In genomic region chr17:81510798-81511549, GRCh38 we compare ENCODE assay signal across 1 cellular context.
TF ChIP-seq lines count a peak whose summit lies in the region.

No MANE protein-coding gene starts in this region.

TF ChIP-seq in HepG2, 621 proteins besides CTCF, POLR2A, EP300 and RAD21 (continued from another document and continues in another):
- TF ChIP-seq ZHX2 (IDR thresholded peaks at IDR 0.05; ENCODE audit: low read depth) (no peak), ZHX2 (CRISPR knock-in tag; IDR thresholded peaks at IDR 0.05; ENCODE audit: borderline replicate concordance) (no peak), ZNF136 (CRISPR knock-in tag; IDR thresholded peaks at IDR 0.05; ENCODE audit: low read depth) (no peak), ZFX (CRISPR knock-in tag; IDR thresholded peaks at IDR 0.05; ENCODE audit: low read depth) (peak; percentile 27; the same call in 1 of the 2 replicates), ZNF430 (CRISPR knock-in tag; IDR thresholded peaks at IDR 0.05) (no peak), ZSCAN21 (CRISPR knock-in tag; IDR thresholded peaks at IDR 0.05; ENCODE audit: borderline replicate concordance) (peak; percentile 66; the same call in 1 of the 2 replicates), ZFP82 (CRISPR knock-in tag; IDR thresholded peaks at IDR 0.05; ENCODE audit: borderline replicate concordance) (no peak), ZNF224 (CRISPR knock-in tag; IDR thresholded peaks at IDR 0.05) (0 out of 2 replicates have a peak, but pooled peaks have one; percentile 43), ZNF317 (CRISPR knock-in tag; IDR thresholded peaks at IDR 0.05) (no peak), ZNF350 (CRISPR knock-in tag; IDR thresholded peaks at IDR 0.05; ENCODE audit: borderline replicate concordance, low read depth) (no peak; the same call in 1 of the 2 replicates), HOXD1 (CRISPR knock-in tag; IDR thresholded peaks at IDR 0.05) (no peak), RNF2 (conservative IDR thresholded peaks at IDR 0.05; ENCODE audit: low read depth) (no peak), THRA (CRISPR knock-in tag; IDR thresholded peaks at IDR 0.05; ENCODE audit: borderline replicate concordance) (no peak), ZNF44 (CRISPR knock-in tag; IDR thresholded peaks at IDR 0.05) (no peak), TAF1 (CRISPR knock-in tag; IDR thresholded peaks at IDR 0.05) (no peak), SMYD3 (CRISPR knock-in tag; IDR thresholded peaks at IDR 0.05) (no peak), ZZZ3 (CRISPR knock-in tag; IDR thresholded peaks at IDR 0.05; ENCODE audit: borderline replicate concordance) (no peak), ZNF652 (CRISPR knock-in tag; IDR thresholded peaks at IDR 0.05; ENCODE audit: borderline replicate concordance, low read depth) (no peak), ZMYM4 (CRISPR knock-in tag; IDR thresholded peaks at IDR 0.05) (no peak), CREBL2 (CRISPR knock-in tag; IDR thresholded peaks at IDR 0.05; ENCODE audit: borderline replicate concordance) (no peak), ZNF451 (CRISPR knock-in tag; IDR thresholded peaks at IDR 0.05) (no peak), SNAI1 (CRISPR knock-in tag; IDR thresholded peaks at IDR 0.05; ENCODE audit: borderline replicate concordance) (no peak), ATRX (CRISPR knock-in tag; IDR thresholded peaks at IDR 0.05; ENCODE audit: borderline replicate concordance) (no peak), GMEB1 (CRISPR knock-in tag; IDR thresholded peaks at IDR 0.05; ENCODE audit: borderline replicate concordance) (no peak), SRSF1 (optimal IDR thresholded peaks at IDR 0.05; ENCODE audit: low read depth, low read length) (no peak), ZNF768 (CRISPR knock-in tag; IDR thresholded peaks at IDR 0.05) (peak; percentile 34; the same call in 1 of the 2 replicates), NFYB (CRISPR knock-in tag; IDR thresholded peaks at IDR 0.05) (no peak), AFF4 (CRISPR knock-in tag; IDR thresholded peaks at IDR 0.05) (no peak), SP140L (CRISPR knock-in tag; IDR thresholded peaks at IDR 0.05; ENCODE audit: borderline replicate concordance) (no peak), ZNF251 (CRISPR knock-in tag; IDR thresholded peaks at IDR 0.05) (no peak), THYN1 (CRISPR knock-in tag; IDR thresholded peaks at IDR 0.05; ENCODE audit: borderline replicate concordance, low read depth) (no peak), MAFG (CRISPR knock-in tag; IDR thresholded peaks at IDR 0.05) (no peak)
- TF ChIP-seq, protein P1, sequence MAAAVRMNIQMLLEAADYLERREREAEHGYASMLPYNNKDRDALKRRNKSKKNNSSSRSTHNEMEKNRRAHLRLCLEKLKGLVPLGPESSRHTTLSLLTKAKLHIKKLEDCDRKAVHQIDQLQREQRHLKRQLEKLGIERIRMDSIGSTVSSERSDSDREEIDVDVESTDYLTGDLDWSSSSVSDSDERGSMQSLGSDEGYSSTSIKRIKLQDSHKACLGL (CRISPR knock-in tag; IDR thresholded peaks at IDR 0.05), result no peak
- TF ChIP-seq, protein P2, sequence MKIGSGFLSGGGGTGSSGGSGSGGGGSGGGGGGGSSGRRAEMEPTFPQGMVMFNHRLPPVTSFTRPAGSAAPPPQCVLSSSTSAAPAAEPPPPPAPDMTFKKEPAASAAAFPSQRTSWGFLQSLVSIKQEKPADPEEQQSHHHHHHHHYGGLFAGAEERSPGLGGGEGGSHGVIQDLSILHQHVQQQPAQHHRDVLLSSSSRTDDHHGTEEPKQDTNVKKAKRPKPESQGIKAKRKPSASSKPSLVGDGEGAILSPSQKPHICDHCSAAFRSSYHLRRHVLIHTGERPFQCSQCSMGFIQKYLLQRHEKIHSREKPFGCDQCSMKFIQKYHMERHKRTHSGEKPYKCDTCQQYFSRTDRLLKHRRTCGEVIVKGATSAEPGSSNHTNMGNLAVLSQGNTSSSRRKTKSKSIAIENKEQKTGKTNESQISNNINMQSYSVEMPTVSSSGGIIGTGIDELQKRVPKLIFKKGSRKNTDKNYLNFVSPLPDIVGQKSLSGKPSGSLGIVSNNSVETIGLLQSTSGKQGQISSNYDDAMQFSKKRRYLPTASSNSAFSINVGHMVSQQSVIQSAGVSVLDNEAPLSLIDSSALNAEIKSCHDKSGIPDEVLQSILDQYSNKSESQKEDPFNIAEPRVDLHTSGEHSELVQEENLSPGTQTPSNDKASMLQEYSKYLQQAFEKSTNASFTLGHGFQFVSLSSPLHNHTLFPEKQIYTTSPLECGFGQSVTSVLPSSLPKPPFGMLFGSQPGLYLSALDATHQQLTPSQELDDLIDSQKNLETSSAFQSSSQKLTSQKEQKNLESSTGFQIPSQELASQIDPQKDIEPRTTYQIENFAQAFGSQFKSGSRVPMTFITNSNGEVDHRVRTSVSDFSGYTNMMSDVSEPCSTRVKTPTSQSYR (CRISPR knock-in tag; IDR thresholded peaks at IDR 0.05; ENCODE audit: borderline replicate concordance), result no peak
- TF ChIP-seq, protein P3, sequence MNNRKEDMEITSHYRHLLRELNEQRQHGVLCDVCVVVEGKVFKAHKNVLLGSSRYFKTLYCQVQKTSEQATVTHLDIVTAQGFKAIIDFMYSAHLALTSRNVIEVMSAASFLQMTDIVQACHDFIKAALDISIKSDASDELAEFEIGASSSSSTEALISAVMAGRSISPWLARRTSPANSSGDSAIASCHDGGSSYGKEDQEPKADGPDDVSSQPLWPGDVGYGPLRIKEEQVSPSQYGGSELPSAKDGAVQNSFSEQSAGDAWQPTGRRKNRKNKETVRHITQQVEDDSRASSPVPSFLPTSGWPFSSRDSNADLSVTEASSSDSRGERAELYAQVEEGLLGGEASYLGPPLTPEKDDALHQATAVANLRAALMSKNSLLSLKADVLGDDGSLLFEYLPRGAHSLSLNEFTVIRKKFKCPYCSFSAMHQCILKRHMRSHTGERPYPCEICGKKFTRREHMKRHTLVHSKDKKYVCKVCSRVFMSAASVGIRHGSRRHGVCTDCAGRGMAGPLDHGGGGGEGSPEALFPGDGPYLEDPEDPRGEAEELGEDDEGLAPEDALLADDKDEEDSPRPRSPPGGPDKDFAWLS (CRISPR knock-in tag; IDR thresholded peaks at IDR 0.05; ENCODE audit: borderline replicate concordance), result no peak
- TF ChIP-seq, protein P4, sequence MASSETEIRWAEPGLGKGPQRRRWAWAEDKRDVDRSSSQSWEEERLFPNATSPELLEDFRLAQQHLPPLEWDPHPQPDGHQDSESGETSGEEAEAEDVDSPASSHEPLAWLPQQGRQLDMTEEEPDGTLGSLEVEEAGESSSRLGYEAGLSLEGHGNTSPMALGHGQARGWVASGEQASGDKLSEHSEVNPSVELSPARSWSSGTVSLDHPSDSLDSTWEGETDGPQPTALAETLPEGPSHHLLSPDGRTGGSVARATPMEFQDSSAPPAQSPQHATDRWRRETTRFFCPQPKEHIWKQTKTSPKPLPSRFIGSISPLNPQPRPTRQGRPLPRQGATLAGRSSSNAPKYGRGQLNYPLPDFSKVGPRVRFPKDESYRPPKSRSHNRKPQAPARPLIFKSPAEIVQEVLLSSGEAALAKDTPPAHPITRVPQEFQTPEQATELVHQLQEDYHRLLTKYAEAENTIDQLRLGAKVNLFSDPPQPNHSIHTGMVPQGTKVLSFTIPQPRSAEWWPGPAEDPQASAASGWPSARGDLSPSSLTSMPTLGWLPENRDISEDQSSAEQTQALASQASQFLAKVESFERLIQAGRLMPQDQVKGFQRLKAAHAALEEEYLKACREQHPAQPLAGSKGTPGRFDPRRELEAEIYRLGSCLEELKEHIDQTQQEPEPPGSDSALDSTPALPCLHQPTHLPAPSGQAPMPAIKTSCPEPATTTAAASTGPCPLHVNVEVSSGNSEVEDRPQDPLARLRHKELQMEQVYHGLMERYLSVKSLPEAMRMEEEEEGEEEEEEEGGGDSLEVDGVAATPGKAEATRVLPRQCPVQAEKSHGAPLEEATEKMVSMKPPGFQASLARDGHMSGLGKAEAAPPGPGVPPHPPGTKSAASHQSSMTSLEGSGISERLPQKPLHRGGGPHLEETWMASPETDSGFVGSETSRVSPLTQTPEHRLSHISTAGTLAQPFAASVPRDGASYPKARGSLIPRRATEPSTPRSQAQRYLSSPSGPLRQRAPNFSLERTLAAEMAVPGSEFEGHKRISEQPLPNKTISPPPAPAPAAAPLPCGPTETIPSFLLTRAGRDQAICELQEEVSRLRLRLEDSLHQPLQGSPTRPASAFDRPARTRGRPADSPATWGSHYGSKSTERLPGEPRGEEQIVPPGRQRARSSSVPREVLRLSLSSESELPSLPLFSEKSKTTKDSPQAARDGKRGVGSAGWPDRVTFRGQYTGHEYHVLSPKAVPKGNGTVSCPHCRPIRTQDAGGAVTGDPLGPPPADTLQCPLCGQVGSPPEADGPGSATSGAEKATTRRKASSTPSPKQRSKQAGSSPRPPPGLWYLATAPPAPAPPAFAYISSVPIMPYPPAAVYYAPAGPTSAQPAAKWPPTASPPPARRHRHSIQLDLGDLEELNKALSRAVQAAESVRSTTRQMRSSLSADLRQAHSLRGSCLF (CRISPR knock-in tag; IDR thresholded peaks at IDR 0.05; ENCODE audit: borderline replicate concordance), result no peak
